In genomic region chr10:28928484-28928883, GRCh38 we compare ENCODE assay signal across 20 cellular contexts.
A peak's percentile ranks its signal among the peaks of the same experiment; 100 is the strongest.
DNase-seq lines count a peak whose midpoint lies in the region; ATAC-seq, FAIRE-seq and TF ChIP-seq lines count a peak whose summit lies in the region.
"Had no signal": no experiment of that assay in that cellular context is flagged by ENCODE, and none has a peak within 500 bp of the region (broad histone marks: within the 10 kb centered on the region; RNA-seq: fewer than 3 reads in every experiment).

No MANE protein-coding gene starts in this region.

- BruUV-seq in HepG2 (replicated peaks; lab: Mats Ljungman, UMichigan) = no TSS peak

- TF ChIP-seq POLR2A in HepG2 (IDR thresholded peaks at IDR 0.05; ENCODE audit: insufficient read depth in 1 of 2, low read depth in 2 of 2, low read length in 2 of 2) (no peak), right lobe of liver (IDR thresholded peaks at IDR 0.05) (no peak)

- WGBS in HepG2 (ENCODE audit: low lambda C conversion rate) = 43% methylated on average over 2 of the region's 2 CpGs
- WGBS in right lobe of liver (ENCODE audit: insufficient coverage, low coverage, low lambda C conversion rate, missing lambda C conversion rate) = 17% methylated on average over 1 of the region's 2 CpGs

- FAIRE-seq in HepG2 (lab: Jason Lieb, UNC) = no peak
- FAIRE-seq: GM12891, GM18507, H1 had no signal

- peak in 1 of 2 experiments; percentile 31; a peak in 1 of 4 replicates for TF ChIP-seq EP300 in HepG2 (IDR thresholded peaks at IDR 0.05; ENCODE audit: low read depth in 2 of 2, low read length in 2 of 2)
- no peak for TF ChIP-seq EP300 in HepG2 (CRISPR knock-in tag; IDR thresholded peaks at IDR 0.05; ENCODE audit: borderline replicate concordance)

- CTCF ChIA-PET in HepG2 (lab: Yijun Ruan, JAX; ENCODE audit: low intra/inter-chr PET ratio, low total read pairs) = no interaction called here

- no peak overlapping the region for H2AFZ ChIP-seq in HepG2 (ENCODE audit: low read length)

- H3K4me3 ChIP-seq in HepG2 (replicated peaks in 1 of 3; ENCODE audit: insufficient read depth in 1 of 3, low read depth in 2 of 3, low read length in 3 of 3) (no peak overlapping the region), right lobe of liver (no peak overlapping the region)
- H3K4me3 ChIP-seq: SK-N-MC had no signal

- no peaks in the 10 kb centered on the region for H4K20me1 ChIP-seq in HepG2 (ENCODE audit: insufficient read depth, low read length)

- in situ Hi-C loops in HepG2 (cut with HindIII; ENCODE audit: extremely low pct_ligation_motif_present, low pct_unique_long_range_greater_than_20kb) = no loop called here

- H3K9ac ChIP-seq in HepG2 (ENCODE audit: insufficient read depth, low read depth, low read length) = no peak overlapping the region

- no peak overlapping the region for H3K27ac ChIP-seq in HepG2 (ENCODE audit: extremely low read length, insufficient read depth, low read length)
- H3K27ac ChIP-seq in right lobe of liver = no peak overlapping the region
- peak overlapping the region; percentile 34 for H3K27ac ChIP-seq in epithelial cell of prostate
- H3K27ac ChIP-seq: SK-N-MC had no signal

- TF ChIP-seq CTCF in HepG2 (CRISPR knock-in tag; IDR thresholded peaks at IDR 0.05) (no peak), right lobe of liver (IDR thresholded peaks at IDR 0.05) (no peak)

- TF ChIP-seq RAD21 in HepG2 (CRISPR knock-in tag; IDR thresholded peaks at IDR 0.05) = no peak

- H3K36me3 ChIP-seq in HepG2 (replicated peaks in 1 of 2; ENCODE audit: control insufficient read depth in 1 of 2, insufficient read depth in 2 of 2, low read length in 2 of 2) = no peaks in the 10 kb centered on the region
- H3K36me3 ChIP-seq in right lobe of liver = no peaks in the 10 kb centered on the region

- DNase-seq in HepG2 (ENCODE audit: low spot score) = peak; percentile 38
- DNase-seq in right lobe of liver = no peak
- peak; percentile 10 for DNase-seq in NCI-H146 treated with DMSO at 0.1 percent for 48 hours (lab: John Stamatoyannopoulos, UW; ENCODE audit: unreplicated experiment)
- no peak for DNase-seq in epithelial cell of prostate (ENCODE audit: low read depth, low spot score)
- no peak for DNase-seq in A172 (ENCODE audit: low spot score)
- DNase-seq in stimulated activated naive CD8-positive, alpha-beta T cell treated with anti-CD3 and anti-CD28 coated beads, Interleukin-15, Interleukin-2, amounts not matched to agents 100 U/mL and 50 U/mL, for 24 hours = no peak
- DNase-seq: Caco-2, DMS79, GF-D8, HFFc6, Kasumi-1, NCI-H1105 treated with DMSO at 0.1 percent for 48 hours, NCI-H1930, T-cell had no signal

- H3K9me3 ChIP-seq in HepG2 (ENCODE audit: low read length) (no peaks in the 10 kb centered on the region), right lobe of liver (no peaks in the 10 kb centered on the region)

- H3K27me3 ChIP-seq in HepG2 (ENCODE audit: control insufficient read depth in 1 of 2, insufficient read depth in 2 of 2, low read length in 2 of 2) (no peaks in the 10 kb centered on the region), right lobe of liver (no peaks in the 10 kb centered on the region)

- H3K4me2 ChIP-seq in HepG2 (ENCODE audit: low read depth, low read length) = no peak overlapping the region

- no peaks in the 10 kb centered on the region for H3K79me2 ChIP-seq in HepG2 (ENCODE audit: insufficient read depth, low read length)

- ATAC-seq in HepG2 = no peak
- ATAC-seq in right lobe of liver = no peak
- no peak for ATAC-seq in stimulated activated naive CD8-positive, alpha-beta T cell treated with anti-CD3 and anti-CD28 coated beads, Interleukin-15, Interleukin-2, amounts not matched to agents 100 U/mL and 50 U/mL, for 24 hours
- ATAC-seq in GM18511 (IDR thresholded peaks at IDR 0.05; ENCODE audit: unreplicated experiment) = no peak
- no peak for ATAC-seq in SK-N-SH treated with all-trans-retinoic acid at 6 μM for 48 hours
- ATAC-seq: T-cell had no signal

- H3K4me1 ChIP-seq in HepG2 (ENCODE audit: insufficient read depth, low read length) = peaks cover 31% of the 10 kb centered on the region
- H3K4me1 ChIP-seq in right lobe of liver = no peaks in the 10 kb centered on the region

- POLR2A ChIA-PET in HepG2 (lab: Yijun Ruan, JAX) = interaction anchor here (1.2 to 1.6 kb wide), 2 partner anchors 11 to 12 kb away, joined by 3 to 8 read pairs; no protein-coding TSS in a partner anchor

- intact Hi-C loops in HepG2 (cut with micrococcal nuclease; ENCODE audit: unreplicated experiment) (no loop called here), right lobe of liver (cut with DNase I) (no loop called here)

TF ChIP-seq in HepG2, 621 proteins besides CTCF, POLR2A, EP300 and RAD21 (continues in another document):
- TF ChIP-seq ISL2 (CRISPR knock-in tag; IDR thresholded peaks at IDR 0.05) (peak; percentile 44; the same call in 1 of the 2 replicates), FOSL2 (CRISPR knock-in tag; IDR thresholded peaks at IDR 0.05) (peak; percentile 68), ONECUT2 (CRISPR knock-in tag; IDR thresholded peaks at IDR 0.05) (peak; percentile 71), PHF20 (CRISPR knock-in tag; IDR thresholded peaks at IDR 0.05) (no peak), RXRB (CRISPR knock-in tag; IDR thresholded peaks at IDR 0.05; ENCODE audit: borderline replicate concordance) (0 out of 2 replicates have a peak, but pooled peaks have one; percentile 21), PAX8 (CRISPR knock-in tag; IDR thresholded peaks at IDR 0.05; ENCODE audit: borderline replicate concordance) (no peak), NCOA2 (CRISPR knock-in tag; IDR thresholded peaks at IDR 0.05) (peak; percentile 11; the same call in 1 of the 2 replicates), SALL1 (CRISPR knock-in tag; IDR thresholded peaks at IDR 0.05) (peak; percentile 32; the same call in 1 of the 2 replicates), ZNF121 (CRISPR knock-in tag; IDR thresholded peaks at IDR 0.05) (peak; percentile 82)

TF ChIP-seq in SK-N-SH treated with all-trans-retinoic acid at 6 μM for 48 hours, 23 proteins besides CTCF, POLR2A, EP300 and RAD21:
- no peak for TF ChIP-seq TSHZ2 (CRISPR knock-in tag; IDR thresholded peaks at IDR 0.05)
- TF ChIP-seq ZFP30 (CRISPR knock-in tag; IDR thresholded peaks at IDR 0.05) = no peak

Comparison
In these comparisons a context has a peak if more than half of its experiments do, and no peak if none do; other contexts are left out.
1. DNase-seq: peak in HepG2 (single experiment) and NCI-H146 treated with DMSO at 0.1 percent for 48 hours (single experiment); none in right lobe of liver (0 of 3), epithelial cell of prostate (single experiment), A172 (single experiment) and stimulated activated naive CD8-positive, alpha-beta T cell treated with anti-CD3 and anti-CD28 coated beads, Interleukin-15, Interleukin-2, amounts not matched to agents 100 U/mL and 50 U/mL, for 24 hours (single experiment).